In genomic region chr1:1833916-1834325, GRCh38 we compare ENCODE assay signal across 8 cellular contexts. TPM values are rescaled to one million over a fixed set of nuclear protein-coding genes. Genes with fewer than 3 reads are reported as not detected.
A peak's percentile ranks its signal among the peaks of the same experiment; 100 is the strongest.
DNase-seq lines count a peak whose midpoint lies in the region; TF ChIP-seq lines count a peak whose summit lies in the region.

No MANE protein-coding gene starts in this region.

- peaks cover 2% of the 10 kb centered on the region for H3K36me3 Mint-ChIP-seq in IgD-negative memory B cell

- no peaks in the 10 kb centered on the region for H3K27me3 ChIP-seq in esophagus squamous epithelium

- peaks cover 0 to 42% (median 8%) of the 10 kb centered on the region in 3 donors for H3K4me1 ChIP-seq in esophagus squamous epithelium

- H3K27ac ChIP-seq in esophagus squamous epithelium = no peak overlapping the region

- H3K27ac Mint-ChIP-seq in IgD-negative memory B cell = peak overlapping the region; percentile 89 to 99 (median 92)

- 36 to 39% methylated on average over 6 of the region's 6 CpGs for WGBS in esophagus squamous epithelium, 2 donors

- TF ChIP-seq CTCF in fibroblast of mammary gland (conservative IDR thresholded peaks at IDR 0.05; ENCODE audit: control insufficient read depth, insufficient read depth, low read depth, low read length) (no peak), retinal pigment epithelial cell (conservative IDR thresholded peaks at IDR 0.05; ENCODE audit: low read depth, low read length) (no peak), esophagus squamous epithelium (IDR thresholded peaks at IDR 0.05) (no peak)

- no peak overlapping the region for H3K4me3 ChIP-seq in fibroblast of mammary gland (ENCODE audit: control insufficient read depth, low read depth, low read length)
- H3K4me3 ChIP-seq in retinal pigment epithelial cell (ENCODE audit: low read length) = no peak overlapping the region
- no peak overlapping the region for H3K4me3 ChIP-seq in esophagus squamous epithelium

- TF ChIP-seq POLR2A in esophagus squamous epithelium (IDR thresholded peaks at IDR 0.05) = no peak

- peaks cover 17 to 43% (median 37%) of the 10 kb centered on the region in 3 donors for H3K4me1 Mint-ChIP-seq in IgD-negative memory B cell

- H3K9me3 ChIP-seq in esophagus squamous epithelium = no peaks in the 10 kb centered on the region

- H3K4me3 Mint-ChIP-seq in IgD-negative memory B cell = peak overlapping the region; percentile 67 to 93 (median 84)

- H3K36me3 ChIP-seq in esophagus squamous epithelium = peaks cover 0 to 47% (median 0%) of the 10 kb centered on the region in 3 donors

- H3K9me3 Mint-ChIP-seq in IgD-negative memory B cell = no peaks in the 10 kb centered on the region

- intact Hi-C loops in esophagus squamous epithelium (cut with DNase I) = no loop called here

- no peaks in the 10 kb centered on the region for H3K27me3 Mint-ChIP-seq in IgD-negative memory B cell

- DNase-seq in NCI-H2227 (lab: John Stamatoyannopoulos, UW; ENCODE audit: unreplicated experiment) = peak; percentile 17
- DNase-seq in NCI-H2227 treated with DMSO at 0.1 percent for 48 hours (lab: John Stamatoyannopoulos, UW) = no peak
- peak; percentile 69 for DNase-seq in fibroblast of mammary gland (ENCODE audit: low read depth)
- peak; percentile 21 for DNase-seq in retinal pigment epithelial cell (ENCODE audit: low read depth)
- no peak for DNase-seq in DMS79 treated with DMSO at 0.1 percent for 48 hours (lab: John Stamatoyannopoulos, UW)
- no peak for DNase-seq in esophagus squamous epithelium (lab: John Stamatoyannopoulos, UW)
- DNase-seq in NCI-H524 (lab: John Stamatoyannopoulos, UW) = no peak

RNA-seq across cellular contexts. Expression of gene NADK, which starts 55.7 kb away (rescaled TPM):
- 55.6 TPM for polyA plus RNA-seq in IgD-negative memory B cell
- total RNA-seq in esophagus squamous epithelium = 10 to 100 TPM; 36.1 to 57.6 (median 39.5) TPM

RNA-seq across cellular contexts. Expression of gene GNB1, which starts 57.0 kb away (rescaled TPM):
- 40.0 TPM for polyA plus RNA-seq in IgD-negative memory B cell
- total RNA-seq in esophagus squamous epithelium = 100 to 1,000 TPM in 1 of 4 donors, 10 to 100 TPM in 3; 54.3 to 102 (median 74.7) TPM

Comparison
In these comparisons a context has a peak if more than half of its experiments do, and no peak if none do; other contexts are left out.
1. DNase-seq: peak in NCI-H2227 (single experiment), fibroblast of mammary gland (single experiment) and retinal pigment epithelial cell (single experiment); none in NCI-H2227 treated with DMSO at 0.1 percent for 48 hours (single experiment), DMS79 treated with DMSO at 0.1 percent for 48 hours (single experiment), esophagus squamous epithelium (single experiment) and NCI-H524 (0 of 2).